In the genomic region with DNA sequence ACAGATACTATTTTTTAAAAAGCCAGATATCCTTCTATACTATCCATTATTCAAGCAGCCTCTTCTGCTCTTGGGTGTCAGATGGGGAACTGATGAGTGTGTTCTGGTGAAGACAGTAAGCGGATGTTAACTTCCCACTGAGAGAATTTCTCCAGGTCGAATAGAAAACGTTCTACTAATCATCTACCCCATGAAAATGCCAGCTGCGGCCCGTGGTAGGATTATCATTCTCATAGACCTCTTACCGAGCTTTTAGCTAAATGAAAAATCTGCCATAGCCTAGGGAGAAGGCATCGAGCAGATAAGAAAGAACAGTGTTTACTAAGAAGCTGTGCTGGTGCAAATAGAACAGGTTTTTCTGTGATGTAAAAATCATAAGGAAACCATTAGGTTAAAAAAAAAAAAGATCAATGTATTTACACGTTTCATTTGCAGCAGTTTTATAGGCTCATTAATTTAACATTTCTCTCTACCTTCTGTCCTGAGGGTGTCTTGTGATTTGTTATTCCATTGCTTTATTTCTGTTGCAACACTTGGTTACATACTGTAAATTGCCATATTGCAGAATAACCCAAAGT, we compare ENCODE assay signal across 18 cellular contexts.
DNase-seq lines count a peak whose midpoint lies in the region; TF ChIP-seq lines count a peak whose summit lies in the region.
"Had no signal": no experiment of that assay in that cellular context is flagged by ENCODE, and none has a peak within 500 bp of the region (broad histone marks: within the 10 kb centered on the region; RNA-seq: fewer than 3 reads in every experiment).

No MANE protein-coding gene starts in this region.

- no peak overlapping the region for H3K14ac ChIP-seq in neuronal stem cell (ENCODE audit: low read length)

- no peak overlapping the region for H2BK12ac ChIP-seq in neuronal stem cell (ENCODE audit: low read length)

- H3K4ac ChIP-seq in neuronal stem cell (ENCODE audit: low read length): no peak overlapping the region

- no peak overlapping the region for H3K27ac Mint-ChIP-seq in endothelial cell (ENCODE audit: unreplicated experiment)
- H3K27ac Mint-ChIP-seq: CD8-positive, alpha-beta memory T cell; IgD-negative memory B cell had no signal

- H3K4me2 ChIP-seq in neuronal stem cell (ENCODE audit: insufficient read depth, low read length, poor library complexity, severe bottlenecking): no peak overlapping the region

- intact Hi-C loops in posterior vena cava (cut with DNase I): loop anchor here in 1 of 2 donors (5.0 kb wide), 1 partner anchor 1729 kb away; no protein-coding TSS in a partner anchor
- intact Hi-C loops in sigmoid colon (cut with DNase I): no loop called here

- no CpG with 5 or more reads among the region's 8 CpGs for WGBS in neuronal stem cell (ENCODE audit: extremely low coverage in 2 of 2, insufficient read length in 2 of 2, insufficient replicate concordance in 1 of 2), 2 donors
- WGBS in sigmoid colon, 2 donors: 58 to 66% methylated on average over 8 of the region's 8 CpGs

- no peak overlapping the region for H2BK15ac ChIP-seq in neuronal stem cell (ENCODE audit: low read length)

- no peaks in the 10 kb centered on the region for H3K27me3 Mint-ChIP-seq in endothelial cell (ENCODE audit: unreplicated experiment)
- H3K27me3 Mint-ChIP-seq: CD8-positive, alpha-beta memory T cell had no signal

- no peak overlapping the region for H3K18ac ChIP-seq in neuronal stem cell (ENCODE audit: low read length)

- H3K79me1 ChIP-seq in neuronal stem cell (ENCODE audit: low read depth, low read length): no peaks in the 10 kb centered on the region

- no peaks in the 10 kb centered on the region for H3K36me3 Mint-ChIP-seq in endothelial cell (ENCODE audit: low read depth, unreplicated experiment)
- H3K36me3 Mint-ChIP-seq: CD8-positive, alpha-beta memory T cell; IgD-negative memory B cell had no signal

- H2AK5ac ChIP-seq in neuronal stem cell (ENCODE audit: low read depth, low read length): no peak overlapping the region

- TF ChIP-seq CTCF in HEK293 (tag by site-specific recombination; IDR thresholded peaks at IDR 0.05): no peak
- no peak for TF ChIP-seq CTCF in endothelial cell (IDR thresholded peaks at IDR 0.05; ENCODE audit: unreplicated experiment)
- TF ChIP-seq CTCF in sigmoid colon (IDR thresholded peaks at IDR 0.05): no peak

- H3K23ac ChIP-seq in neuronal stem cell (ENCODE audit: low read depth, low read length, poor library complexity): no peak overlapping the region

- CTCF ChIA-PET in HEK293 (lab: Yijun Ruan, JAX): no interaction called here

- H3K9me3 Mint-ChIP-seq in endothelial cell (ENCODE audit: unreplicated experiment): no peaks in the 10 kb centered on the region
- H3K9me3 Mint-ChIP-seq: IgD-negative memory B cell had no signal

- TF ChIP-seq POLR2A in sigmoid colon (IDR thresholded peaks at IDR 0.05): no peak

- no peak overlapping the region for H3K4me3 Mint-ChIP-seq in endothelial cell (ENCODE audit: unreplicated experiment)
- H3K4me3 Mint-ChIP-seq: CD8-positive, alpha-beta memory T cell; IgD-negative memory B cell had no signal

- no peaks in the 10 kb centered on the region for H3K36me3 ChIP-seq in HEK293 (ENCODE audit: control insufficient read depth in 2 of 2, insufficient read depth in 1 of 2, low read length in 2 of 2)
- H3K36me3 ChIP-seq in neuronal stem cell (replicated peaks in 1 of 2; ENCODE audit: control insufficient read depth in 2 of 2, insufficient read depth in 2 of 2, low read length in 2 of 2): no peaks in the 10 kb centered on the region
- no peaks in the 10 kb centered on the region for H3K36me3 ChIP-seq in sigmoid colon
- H3K36me3 ChIP-seq: MG63 had no signal

- no peak overlapping the region for H2BK120ac ChIP-seq in neuronal stem cell (ENCODE audit: low read depth, low read length)

- H3K4me1 ChIP-seq in HEK293 (ENCODE audit: control insufficient read depth, insufficient read depth, low read length) (no peaks in the 10 kb centered on the region), neuronal stem cell (ENCODE audit: control insufficient read depth in 2 of 2, insufficient read depth in 1 of 2, low read depth in 1 of 2, low read length in 2 of 2) (no peaks in the 10 kb centered on the region), sigmoid colon (no peaks in the 10 kb centered on the region)

- no peak overlapping the region for H3K9ac ChIP-seq in neuronal stem cell (ENCODE audit: low read depth, low read length, poor library complexity)

- H3K9me3 ChIP-seq in HEK293 (ENCODE audit: control insufficient read depth, insufficient read depth, low read depth, low read length) (no peaks in the 10 kb centered on the region), neuronal stem cell (replicated peaks in 1 of 2; ENCODE audit: control insufficient read depth in 2 of 2, insufficient read depth in 1 of 2, low read depth in 1 of 2, low read length in 2 of 2) (no peaks in the 10 kb centered on the region), sigmoid colon (no peaks in the 10 kb centered on the region)
- H3K9me3 ChIP-seq: MG63 had no signal

- POLR2A ChIA-PET in HEK293 (lab: Yijun Ruan, JAX): no interaction called here

- no peak overlapping the region for H4K91ac ChIP-seq in neuronal stem cell (ENCODE audit: low read depth, low read length, poor library complexity)

- H3K27ac ChIP-seq in HEK293 (ENCODE audit: extremely low read depth, low read depth, low read length) (no peak overlapping the region), neuronal stem cell (replicated peaks; ENCODE audit: low read length) (no peak overlapping the region), sigmoid colon (no peak overlapping the region)

- no peak overlapping the region for H2BK5ac ChIP-seq in neuronal stem cell (ENCODE audit: low read length)

- no peak overlapping the region for H4K8ac ChIP-seq in neuronal stem cell (ENCODE audit: low read depth, low read length)

- DNase-seq in NCI-H82 (lab: John Stamatoyannopoulos, UW) (peak; percentile 97), amniotic epithelial cell (ENCODE audit: low read depth) (peak; percentile 43), neuronal stem cell (ENCODE audit: low spot score) (no peak), iPS-NIHi11 (ENCODE audit: low spot score) (no peak), endothelial cell (ENCODE audit: low spot score) (no peak), posterior vena cava (ENCODE audit: low spot score) (no peak), sigmoid colon (no peak)
- DNase-seq: C1 segment of cervical spinal cord; CD8-positive, alpha-beta memory T cell; DMS79 treated with DMSO at 0.1 percent for 48 hours; HCEC 1CT; Kasumi-1; MG63; NCI-H1092; NCI-H1436 treated with DMSO at 0.1 percent for 48 hours; NCI-H2081 treated with DMSO at 0.1 percent for 48 hours had no signal

- TF ChIP-seq EP300 in sigmoid colon (IDR thresholded peaks at IDR 0.05): no peak

- no peak overlapping the region for H3K4me3 ChIP-seq in HEK293 (ENCODE audit: low read depth, low read length)
- H3K4me3 ChIP-seq in neuronal stem cell (ENCODE audit: low read length in 2 of 2): no peak overlapping the region
- H3K4me3 ChIP-seq in sigmoid colon: no peak overlapping the region
- H3K4me3 ChIP-seq: MG63 had no signal

- H3K4me1 Mint-ChIP-seq in endothelial cell (ENCODE audit: unreplicated experiment): peaks cover 3% of the 10 kb centered on the region
- H3K4me1 Mint-ChIP-seq: CD8-positive, alpha-beta memory T cell; IgD-negative memory B cell had no signal

- H3K27me3 ChIP-seq in neuronal stem cell (ENCODE audit: control insufficient read depth in 3 of 3, insufficient read depth in 3 of 3, low read depth in 1 of 3, low read length in 3 of 3): no peaks in the 10 kb centered on the region
- no peaks in the 10 kb centered on the region for H3K27me3 ChIP-seq in sigmoid colon
- H3K27me3 ChIP-seq: MG63 had no signal

- peak overlapping the region; percentile 73 for H2AFZ ChIP-seq in neuronal stem cell (ENCODE audit: low read length)

TF ChIP-seq in HEK293, 187 proteins besides CTCF, POLR2A, EP300 and RAD21 (continues in another document):
- TF ChIP-seq GLI4 (tag by site-specific recombination; IDR thresholded peaks at IDR 0.05) (no peak), ZSCAN23 (tag by site-specific recombination; IDR thresholded peaks at IDR 0.05) (no peak), HOXA7 (CRISPR knock-in tag; IDR thresholded peaks at IDR 0.05; ENCODE audit: borderline replicate concordance) (no peak), ZNF221 (tag by site-specific recombination; IDR thresholded peaks at IDR 0.05; ENCODE audit: borderline replicate concordance) (no peak), PRDM6 (tag by site-specific recombination; IDR thresholded peaks at IDR 0.05) (peak; percentile 73), SCRT1 (tag by site-specific recombination; IDR thresholded peaks at IDR 0.05; ENCODE audit: borderline replicate concordance) (0 out of 2 replicates have a peak, but pooled peaks have one; percentile 19), ZNF555 (tag by site-specific recombination; conservative IDR thresholded peaks at IDR 0.05) (no peak)
- TF ChIP-seq, protein P1, sequence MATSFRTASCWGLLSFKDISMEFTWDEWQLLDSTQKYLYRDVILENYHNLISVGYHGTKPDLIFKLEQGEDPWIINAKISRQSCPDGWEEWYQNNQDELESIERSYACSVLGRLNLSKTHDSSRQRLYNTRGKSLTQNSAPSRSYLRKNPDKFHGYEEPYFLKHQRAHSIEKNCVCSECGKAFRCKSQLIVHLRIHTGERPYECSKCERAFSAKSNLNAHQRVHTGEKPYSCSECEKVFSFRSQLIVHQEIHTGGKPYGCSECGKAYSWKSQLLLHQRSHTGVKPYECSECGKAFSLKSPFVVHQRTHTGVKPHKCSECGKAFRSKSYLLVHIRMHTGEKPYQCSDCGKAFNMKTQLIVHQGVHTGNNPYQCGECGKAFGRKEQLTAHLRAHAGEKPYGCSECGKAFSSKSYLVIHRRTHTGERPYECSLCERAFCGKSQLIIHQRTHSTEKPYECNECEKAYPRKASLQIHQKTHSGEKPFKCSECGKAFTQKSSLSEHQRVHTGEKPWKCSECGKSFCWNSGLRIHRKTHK (tag by site-specific recombination; IDR thresholded peaks at IDR 0.05): no peak

Comparison
In these comparisons a context has a peak if more than half of its experiments do, and no peak if none do; other contexts are left out.
1. DNase-seq: peak in NCI-H82 (single experiment) and amniotic epithelial cell (single experiment); none in neuronal stem cell (single experiment), iPS-NIHi11 (single experiment), endothelial cell (single experiment), posterior vena cava (single experiment) and sigmoid colon (single experiment).